In genomic region chr11:131537729-131538128, GRCh38 we compare ENCODE assay signal across 16 cellular contexts.
DNase-seq lines count a peak whose midpoint lies in the region; ATAC-seq and TF ChIP-seq lines count a peak whose summit lies in the region.
"Had no signal": no experiment of that assay in that cellular context is flagged by ENCODE, and none has a peak within 500 bp of the region (broad histone marks: within the 10 kb centered on the region; RNA-seq: fewer than 3 reads in every experiment).

No MANE protein-coding gene starts in this region.

- H3K27me3 Mint-ChIP-seq in glutamatergic neuron (ENCODE audit: unreplicated experiment): peaks cover 4% of the 10 kb centered on the region

- no peak for ATAC-seq in HG02642 (IDR thresholded peaks at IDR 0.05; ENCODE audit: poor library complexity, unreplicated experiment)
- ATAC-seq in stimulated activated effector memory CD8-positive, alpha-beta T cell treated with anti-CD3 and anti-CD28 coated beads, Interleukin-12 subunit alpha, Interleukin-12 subunit beta, amount 100 ng/mL, for 72 hours: no peak
- ATAC-seq: A549; CD8-positive, alpha-beta T cell had no signal

- H3K4me3 Mint-ChIP-seq in glutamatergic neuron (ENCODE audit: unreplicated experiment): no peak overlapping the region
- no peak overlapping the region for H3K4me3 Mint-ChIP-seq in stimulated activated effector memory CD8-positive, alpha-beta T cell treated with anti-CD3 and anti-CD28 coated beads, Interleukin-12 subunit alpha, Interleukin-12 subunit beta, amount 100 ng/mL, for 72 hours
- H3K4me3 Mint-ChIP-seq: CD14-positive monocyte; CD8-positive, alpha-beta T cell; HFFc6 had no signal

- peak overlapping the region; percentile 30 for H3K27ac Mint-ChIP-seq in glutamatergic neuron (ENCODE audit: unreplicated experiment)
- no peak overlapping the region for H3K27ac Mint-ChIP-seq in stimulated activated effector memory CD8-positive, alpha-beta T cell treated with anti-CD3 and anti-CD28 coated beads, Interleukin-12 subunit alpha, Interleukin-12 subunit beta, amount 100 ng/mL, for 72 hours
- H3K27ac Mint-ChIP-seq: CD14-positive monocyte; CD8-positive, alpha-beta T cell; HFFc6 had no signal

- H3K36me3 Mint-ChIP-seq in glutamatergic neuron (ENCODE audit: unreplicated experiment): no peaks in the 10 kb centered on the region
- H3K36me3 Mint-ChIP-seq in stimulated activated effector memory CD8-positive, alpha-beta T cell treated with anti-CD3 and anti-CD28 coated beads, Interleukin-12 subunit alpha, Interleukin-12 subunit beta, amount 100 ng/mL, for 72 hours: no peaks in the 10 kb centered on the region
- H3K36me3 Mint-ChIP-seq: CD14-positive monocyte; CD8-positive, alpha-beta T cell had no signal

- DNase-seq in astrocyte of the hippocampus (ENCODE audit: low read depth, low spot score): peak; percentile 11
- DNase-seq in glutamatergic neuron: no peak
- peak; percentile 31 for DNase-seq in retina
- no peak for DNase-seq in stimulated activated effector memory CD8-positive, alpha-beta T cell treated with anti-CD3 and anti-CD28 coated beads, Interleukin-12 subunit alpha, Interleukin-12 subunit beta, amount 100 ng/mL, for 72 hours (ENCODE audit: low spot score in 2 of 2)
- no peak for DNase-seq in activated T-cell treated with anti-CD3 and anti-CD28 coated beads, Interleukin-2, amount 50 U/mL, for 48 hours
- DNase-seq in NCI-H524 (lab: John Stamatoyannopoulos, UW): no peak
- DNase-seq: CD8-positive, alpha-beta T cell; DMS153; DMS79 treated with DMSO at 0.1 percent for 48 hours; EL; HCEC 1CT; HFFc6; IMR-90 had no signal

- no peak for TF ChIP-seq CTCF in glutamatergic neuron (IDR thresholded peaks at IDR 0.05; ENCODE audit: partially characterized antibody, unreplicated experiment)

- H3K9me3 Mint-ChIP-seq in glutamatergic neuron (ENCODE audit: unreplicated experiment): no peaks in the 10 kb centered on the region
- H3K9me3 Mint-ChIP-seq in stimulated activated effector memory CD8-positive, alpha-beta T cell treated with anti-CD3 and anti-CD28 coated beads, Interleukin-12 subunit alpha, Interleukin-12 subunit beta, amount 100 ng/mL, for 72 hours: peaks cover 12% of the 10 kb centered on the region
- H3K9me3 Mint-ChIP-seq: CD8-positive, alpha-beta T cell; HFFc6 had no signal

- H3K4me1 Mint-ChIP-seq in glutamatergic neuron (ENCODE audit: low read depth, unreplicated experiment): peaks cover 4% of the 10 kb centered on the region
- H3K4me1 Mint-ChIP-seq in stimulated activated effector memory CD8-positive, alpha-beta T cell treated with anti-CD3 and anti-CD28 coated beads, Interleukin-12 subunit alpha, Interleukin-12 subunit beta, amount 100 ng/mL, for 72 hours: no peaks in the 10 kb centered on the region
- H3K4me1 Mint-ChIP-seq: CD14-positive monocyte had no signal

Comparison
In these comparisons a context has a peak if more than half of its experiments do, and no peak if none do; other contexts are left out.
1. DNase-seq: peak in astrocyte of the hippocampus (single experiment) and retina (single experiment); none in glutamatergic neuron (single experiment), stimulated activated effector memory CD8-positive, alpha-beta T cell treated with anti-CD3 and anti-CD28 coated beads, Interleukin-12 subunit alpha, Interleukin-12 subunit beta, amount 100 ng/mL, for 72 hours (0 of 2), activated T-cell treated with anti-CD3 and anti-CD28 coated beads, Interleukin-2, amount 50 U/mL, for 48 hours (0 of 2) and NCI-H524 (0 of 2).